ENCODE assay signal across 8 cellular contexts in the genomic region with DNA sequence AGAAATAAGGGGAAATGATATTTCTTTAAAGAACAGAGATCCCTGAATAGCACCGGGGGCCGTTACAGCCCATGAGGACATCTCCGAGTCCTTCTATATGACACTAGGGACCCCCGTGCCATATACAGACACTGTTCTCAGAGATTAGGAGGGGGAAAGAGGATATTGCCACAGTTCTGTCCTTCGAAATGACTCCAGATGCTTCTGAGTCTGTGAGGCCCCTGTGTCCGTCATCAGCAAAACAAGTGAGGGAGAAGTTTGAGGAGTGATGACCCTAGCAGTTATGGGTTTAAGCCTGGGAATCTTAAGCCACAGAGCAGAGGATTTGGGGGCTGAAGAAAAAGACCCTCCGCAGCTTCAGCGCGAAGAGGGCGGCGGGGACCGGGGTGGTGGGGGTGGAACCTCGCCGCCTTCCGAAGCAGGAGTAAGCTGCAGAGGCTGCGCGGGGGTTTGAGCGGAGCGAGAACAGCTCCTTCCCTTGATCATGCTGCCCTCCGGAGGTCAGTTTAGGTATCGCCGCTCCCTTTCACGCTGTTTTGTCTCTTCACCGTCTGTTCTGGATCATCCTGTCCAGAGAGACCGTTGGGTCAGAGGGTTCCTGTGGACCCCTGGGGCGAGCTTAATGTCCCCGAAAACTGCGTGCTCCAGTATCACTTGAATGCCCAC. TPM values are rescaled to one million over a fixed set of nuclear protein-coding genes. Genes with fewer than 3 reads are reported as not detected.
A peak's percentile ranks its signal among the peaks of the same experiment; 100 is the strongest.
DNase-seq lines count a peak whose midpoint lies in the region; ATAC-seq and TF ChIP-seq lines count a peak whose summit lies in the region.

No MANE protein-coding gene starts in this region.

- ATAC-seq in HG02642 (IDR thresholded peaks at IDR 0.05; ENCODE audit: poor library complexity, unreplicated experiment) (peak; percentile 46), T-cell (replicated peaks in 1 of 4) (peak; percentile 35 to 55 (median 40)), heart left ventricle (peak; percentile 40 to 70 (median 64))

- CTCF ChIA-PET in T-cell (lab: Charles Lee) = interaction anchor here in 1 of 2 donors (0.6 to 2.3 kb wide), 30 partner anchors 12 to 380 kb away, joined by 3 to 16 read pairs (median 4); partner anchors contain the start of genes B3GALT4, HLA-DPA1, HLA-DPB1 and HSD17B8

- peak; percentile 77 for DNase-seq in DMS153 treated with DMSO at 0.1 percent for 48 hours (lab: John Stamatoyannopoulos, UW; ENCODE audit: unreplicated experiment)
- DNase-seq in NCI-H1694 (lab: John Stamatoyannopoulos, UW) = peak; percentile 89
- DNase-seq in T-cell = peak; percentile 74 to 93 (median 87)
- DNase-seq in adrenal gland = peak; percentile 80 to 96 (median 91)
- DNase-seq in heart left ventricle = peak; percentile 81 to 93 (median 88)
- DNase-seq in pons (ENCODE audit: low spot score) = peak; percentile 87
- peak; percentile 90 to 98 for DNase-seq in tibial nerve (ENCODE audit: low spot score in 2 of 2)

- peaks cover 38 to 39% (median 39%) of the 10 kb centered on the region in 3 donors for H3K4me1 Mint-ChIP-seq in T-cell

- peak; percentile 91 to 99 (median 99) for TF ChIP-seq CTCF in adrenal gland (IDR thresholded peaks at IDR 0.05)
- peak; percentile 95 to 99 (median 98) for TF ChIP-seq CTCF in heart left ventricle (IDR thresholded peaks at IDR 0.05)
- peak; percentile 95 to 98 (median 97) for TF ChIP-seq CTCF in tibial nerve (IDR thresholded peaks at IDR 0.05)

- H3K27me3 ChIP-seq in adrenal gland (no peaks in the 10 kb centered on the region), heart left ventricle (no peaks in the 10 kb centered on the region), tibial nerve (no peaks in the 10 kb centered on the region)

- H3K4me3 ChIP-seq in adrenal gland = peak overlapping the region in 2 of 4 donors; percentile 27 to 40
- H3K4me3 ChIP-seq in heart left ventricle = peak overlapping the region; percentile 12 to 70 (median 64)
- H3K4me3 ChIP-seq in tibial nerve = peak overlapping the region; percentile 42 to 68 (median 46)

- H3K9me3 ChIP-seq in adrenal gland (replicated peaks in 1 of 3) (no peaks in the 10 kb centered on the region), heart left ventricle (no peaks in the 10 kb centered on the region), tibial nerve (no peaks in the 10 kb centered on the region)

- peaks cover 5% of the 10 kb centered on the region for H3K36me3 Mint-ChIP-seq in T-cell

- H3K4me1 ChIP-seq in adrenal gland (replicated peaks in 1 of 2) (peaks cover 20 to 23% of the 10 kb centered on the region in 2 donors), heart left ventricle (peaks cover 0 to 31% (median 20%) of the 10 kb centered on the region in 12 donors), tibial nerve (peaks cover 0 to 29% (median 17%) of the 10 kb centered on the region in 4 donors)

- no peaks in the 10 kb centered on the region for H3K27me3 Mint-ChIP-seq in T-cell

- no peaks in the 10 kb centered on the region for H3K9me3 Mint-ChIP-seq in T-cell

- H3K27ac Mint-ChIP-seq in T-cell = peak overlapping the region; percentile 98

- intact Hi-C loops in adrenal gland (cut with DNase I) (loop anchor here (5.0 to 10.0 kb wide), 5 partner anchors 36 to 233 kb away; partner anchors contain the start of gene RING1 (in 1 of the 2)), heart left ventricle (cut with DNase I) (loop anchor here (1.0 to 10.0 kb wide), 20 partner anchors 36 to 363 kb away; partner anchors contain the start of genes RING1 (in 3 of the 10), RXRB (in 3 of the 10), SLC39A7 (in 3 of the 10) and HSD17B8 (in 2 of the 10))

- TF ChIP-seq EP300 in tibial nerve (IDR thresholded peaks at IDR 0.05) = no peak

- POLR2A ChIA-PET in T-cell (lab: Charles Lee) = interaction anchor here (0.5 to 1.1 kb wide), 4 partner anchors 12 to 1143 kb away, joined by 3 to 4 read pairs (median 4); no protein-coding TSS in a partner anchor

- H3K36me3 ChIP-seq in adrenal gland (replicated peaks in 1 of 2) (no peaks in the 10 kb centered on the region), heart left ventricle (peaks cover 0 to 25% (median 7%) of the 10 kb centered on the region in 9 donors), tibial nerve (peaks cover 0 to 11% (median 0%) of the 10 kb centered on the region in 3 donors)

- H3K27ac ChIP-seq in adrenal gland (peak overlapping the region in 4 of 5 donors; percentile 89 to 96 (median 93)), heart left ventricle (peak overlapping the region; percentile 70 to 98 (median 90)), tibial nerve (peak overlapping the region; percentile 88 to 98 (median 93))

- H3K4me3 Mint-ChIP-seq in T-cell = peak overlapping the region; percentile 87 to 97 (median 87)

- WGBS in adrenal gland, 4 donors = 4 to 10% (median 5%) methylated on average over 12 to 28 of the region's 28 CpGs
- WGBS in heart left ventricle, 4 donors = 3 to 6% (median 4%) methylated on average over 28 of the region's 28 CpGs
- WGBS in tibial nerve, 2 donors = 4 to 5% methylated on average over 28 of the region's 28 CpGs

- no peak for TF ChIP-seq POLR2A in adrenal gland (IDR thresholded peaks at IDR 0.05)
- TF ChIP-seq POLR2A in heart left ventricle (IDR thresholded peaks at IDR 0.05) = no peak
- TF ChIP-seq POLR2A in tibial nerve (IDR thresholded peaks at IDR 0.05) = no peak

RNA-seq across cellular contexts. Expression of gene VPS52, which starts 23.6 kb away (rescaled TPM):
- total RNA-seq in T-cell = 100 to 1,000 TPM in 1 of 5 donors, 10 to 100 TPM in 4; 81.4 to 100 (median 87.6) TPM
- 10 to 100 TPM; 21.9 to 87.0 (median 63.5) TPM for total RNA-seq in adrenal gland
- 100 to 1,000 TPM in 2 of 3 donors, 10 to 100 TPM in 1; 59.9 to 115 (median 106) TPM for polyA plus RNA-seq in adrenal gland
- 10 to 100 TPM; 26.4 to 47.0 (median 34.2) TPM for total RNA-seq in heart left ventricle
- 10 to 100 TPM; 25.1 to 33.0 TPM for polyA plus RNA-seq in heart left ventricle
- 10 to 100 TPM; 37.7 to 46.5 (median 45.2) TPM for total RNA-seq in tibial nerve

RNA-seq across cellular contexts. Expression of gene RPS18, which starts 23.8 kb away (rescaled TPM):
- total RNA-seq in T-cell (1,000 to 10,000 TPM; 3,249 to 4,871 (median 4,590) TPM), adrenal gland (1,000 to 10,000 TPM; 1,323 to 2,333 (median 2,032) TPM), heart left ventricle (1,000 to 10,000 TPM in 4 of 9 donors, 100 to 1,000 TPM in 5; 685 to 1,292 (median 971) TPM), tibial nerve (1,000 to 10,000 TPM; 2,115 to 2,529 (median 2,306) TPM)
- polyA plus RNA-seq in adrenal gland (1,000 to 10,000 TPM; 1,797 to 8,448 (median 4,417) TPM), heart left ventricle (1,000 to 10,000 TPM; 2,229 to 3,458 TPM)

RNA-seq across cellular contexts. Expression of gene B3GALT4, which starts 28.8 kb away (rescaled TPM):
- total RNA-seq in T-cell (10 to 100 TPM; 12.2 to 47.2 (median 40.4) TPM), adrenal gland (10 to 100 TPM in 7 of 8 donors, 1 to 10 TPM in 1; 8.5 to 23.7 (median 16.3) TPM), heart left ventricle (10 to 100 TPM in 2 of 9 donors, 1 to 10 TPM in 7; 7.3 to 13.8 (median 9.1) TPM), tibial nerve (10 to 100 TPM in 3 of 4 donors, 1 to 10 TPM in 1; 7.5 to 30.4 (median 17.7) TPM)
- polyA plus RNA-seq in adrenal gland (10 to 100 TPM in 2 of 3 donors, 1 to 10 TPM in 1; 2.6 to 11.4 (median 11.0) TPM), heart left ventricle (1 to 10 TPM; 7.4 to 8.7 TPM)

RNA-seq across cellular contexts. Expression of gene RING1, which starts 39.8 kb away (rescaled TPM):
- total RNA-seq in T-cell (10 to 100 TPM; 37.7 to 43.8 (median 42.6) TPM), adrenal gland (10 to 100 TPM in 7 of 8 donors, 1 to 10 TPM in 1; 8.5 to 52.2 (median 31.3) TPM), heart left ventricle (10 to 100 TPM in 8 of 9 donors, 1 to 10 TPM in 1; 8.4 to 32.2 (median 27.3) TPM), tibial nerve (10 to 100 TPM; 16.1 to 25.2 (median 21.6) TPM)
- polyA plus RNA-seq in adrenal gland (100 to 1,000 TPM in 1 of 3 donors, 10 to 100 TPM in 2; 29.9 to 107 (median 84.5) TPM), heart left ventricle (10 to 100 TPM; 26.2 to 36.9 TPM)

RNA-seq across cellular contexts. Expression of gene WDR46, which starts 40.9 kb away (rescaled TPM):
- total RNA-seq in T-cell (10 to 100 TPM; 38.3 to 74.4 (median 60.4) TPM), adrenal gland (100 to 1,000 TPM in 1 of 8 donors, 10 to 100 TPM in 7; 44.0 to 117 (median 50.2) TPM), heart left ventricle (10 to 100 TPM; 12.2 to 39.5 (median 21.4) TPM), tibial nerve (10 to 100 TPM; 46.5 to 88.4 (median 69.1) TPM)
- polyA plus RNA-seq in adrenal gland (100 to 1,000 TPM in 2 of 3 donors, 10 to 100 TPM in 1; 48.7 to 139 (median 104) TPM), heart left ventricle (10 to 100 TPM; 20.8 to 41.0 TPM)
